In the genomic region with DNA sequence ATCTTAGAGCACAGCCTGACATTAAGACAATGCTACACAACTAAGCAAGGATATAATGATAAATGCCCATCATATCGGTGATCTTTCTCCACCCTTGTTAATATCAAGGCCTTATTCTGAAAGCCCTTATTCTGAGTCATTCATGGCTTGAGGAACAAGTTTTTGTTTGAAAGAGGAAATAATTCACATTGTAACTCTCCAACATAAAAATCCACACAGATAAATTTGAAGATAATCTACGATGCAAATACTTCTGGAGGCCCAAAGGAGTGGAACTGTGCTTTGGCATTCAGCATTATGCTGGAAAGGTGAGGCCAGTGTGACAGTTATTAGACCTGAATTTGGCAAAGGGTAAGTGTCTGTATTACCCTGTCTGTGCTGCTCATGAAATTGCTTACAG, we compare ENCODE assay signal across 7 cellular contexts.
"Had no signal": no experiment of that assay in that cellular context is flagged by ENCODE, and none has a peak within 500 bp of the region (broad histone marks: within the 10 kb centered on the region; RNA-seq: fewer than 3 reads in every experiment).

No MANE protein-coding gene starts in this region.

- H3K27ac ChIP-seq: GM23248 had no signal

- H2AFZ ChIP-seq: GM23248 had no signal

- H3K9ac ChIP-seq: GM23248 had no signal

- H3K36me3 ChIP-seq: HAP-1 had no signal

- DNase-seq: GM23248, GOT3, H7, HFFc6, IMR-90 had no signal

- H3K9me3 ChIP-seq: HAP-1 had no signal

- H3K4me1 ChIP-seq: HAP-1 had no signal

- H3K4me3 ChIP-seq: GM23248, HAP-1 had no signal

- ATAC-seq: HCT116 had no signal
